Comparison of ENCODE assay signal across 9 cellular contexts in genomic region chr6:75830959-75831885, GRCh38.
A peak's percentile ranks its signal among the peaks of the same experiment; 100 is the strongest.
DNase-seq lines count a peak whose midpoint lies in the region; ATAC-seq and TF ChIP-seq lines count a peak whose summit lies in the region.
"Had no signal": no experiment of that assay in that cellular context is flagged by ENCODE, and none has a peak within 500 bp of the region (broad histone marks: within the 10 kb centered on the region; RNA-seq: fewer than 3 reads in every experiment).

No MANE protein-coding gene starts in this region.

- H3K4me3 ChIP-seq in trophoblast cell (ENCODE audit: low read depth, low read length) (no peak overlapping the region), ascending aorta (no peak overlapping the region)
- H3K4me3 ChIP-seq: Peyer's patch had no signal

- no peak overlapping the region for H3K4me2 ChIP-seq in trophoblast cell (ENCODE audit: low read length)

- intact Hi-C loops in ascending aorta (cut with DNase I) = no loop called here

- H2BK12ac ChIP-seq in trophoblast cell (ENCODE audit: low read length) = no peak overlapping the region

- H2AK5ac ChIP-seq in trophoblast cell (ENCODE audit: low read length) = no peak overlapping the region

- DNase-seq in HCEC 1CT (peak; percentile 68), RKO (ENCODE audit: low spot score) (peak; percentile 46), trophoblast cell (no peak), NCI-H345 treated with DMSO at 0.1 percent for 48 hours (lab: John Stamatoyannopoulos, UW; ENCODE audit: unreplicated experiment) (no peak), ascending aorta (ENCODE audit: low spot score in 2 of 2) (no peak)
- DNase-seq: amniotic stem cell, Peyer's patch had no signal

- H3K4ac ChIP-seq in trophoblast cell (ENCODE audit: low read depth, low read length) = no peak overlapping the region

- no peaks in the 10 kb centered on the region for H3K79me1 ChIP-seq in trophoblast cell (ENCODE audit: low read length)

- no peaks in the 10 kb centered on the region for H3K79me2 ChIP-seq in trophoblast cell (ENCODE audit: control insufficient read depth, insufficient read depth, low read length, poor library complexity)

- peak overlapping the region; percentile 66 for H3K23ac ChIP-seq in trophoblast cell (ENCODE audit: low read length)

- H3K4me1 ChIP-seq in trophoblast cell (ENCODE audit: control insufficient read depth in 1 of 2, insufficient read depth in 2 of 2, low read length in 2 of 2) = no peaks in the 10 kb centered on the region
- H3K4me1 ChIP-seq in ascending aorta = no peaks in the 10 kb centered on the region
- H3K4me1 ChIP-seq: Peyer's patch had no signal

- no peak overlapping the region for H3K14ac ChIP-seq in trophoblast cell (ENCODE audit: low read length)

- H3K9me3 ChIP-seq in trophoblast cell (ENCODE audit: insufficient read depth, low read depth, low read length) (no peaks in the 10 kb centered on the region), ascending aorta (no peaks in the 10 kb centered on the region)
- H3K9me3 ChIP-seq: Peyer's patch had no signal

- no peak overlapping the region for H3K27ac ChIP-seq in trophoblast cell (ENCODE audit: low read depth, low read length)
- H3K27ac ChIP-seq in ascending aorta = no peak overlapping the region
- H3K27ac ChIP-seq: Peyer's patch had no signal

- no peak overlapping the region for H3K18ac ChIP-seq in trophoblast cell (ENCODE audit: low read length)

- no peak for TF ChIP-seq CTCF in ascending aorta (IDR thresholded peaks at IDR 0.05)

- H3K36me3 ChIP-seq in trophoblast cell (ENCODE audit: control insufficient read depth in 1 of 2, insufficient read depth in 2 of 2, low read length in 2 of 2) (peaks cover 4 to 6% of the 10 kb centered on the region in 2 experiments), ascending aorta (peaks cover 11 to 30% of the 10 kb centered on the region in 2 donors)

- H2BK120ac ChIP-seq in trophoblast cell (ENCODE audit: insufficient read depth, low read length, poor library complexity) = no peak overlapping the region

- H3K27me3 ChIP-seq in trophoblast cell (ENCODE audit: insufficient read depth, low read length) (no peaks in the 10 kb centered on the region), ascending aorta (no peaks in the 10 kb centered on the region)
- H3K27me3 ChIP-seq: Peyer's patch had no signal

- H2AFZ ChIP-seq in trophoblast cell (ENCODE audit: insufficient read depth, low read length, poor library complexity) = no peak overlapping the region

- H4K8ac ChIP-seq in trophoblast cell (ENCODE audit: low read depth, low read length) = no peak overlapping the region

- peak; percentile 62 for ATAC-seq in GM18517 (IDR thresholded peaks at IDR 0.05; ENCODE audit: unreplicated experiment)
- no peak for ATAC-seq in GM21737 (IDR thresholded peaks at IDR 0.05; ENCODE audit: unreplicated experiment)

- WGBS in trophoblast cell (ENCODE audit: extremely low coverage, insufficient coverage, insufficient read length) = no CpG with 5 or more reads among the region's 12 CpGs

- no peak overlapping the region for H4K91ac ChIP-seq in trophoblast cell (ENCODE audit: low read depth, low read length)

- no peak overlapping the region for H3K9ac ChIP-seq in trophoblast cell (ENCODE audit: low read length)

- H2BK5ac ChIP-seq in trophoblast cell (ENCODE audit: low read depth, low read length, poor library complexity) = no peak overlapping the region

- H4K12ac ChIP-seq in trophoblast cell (ENCODE audit: low read depth, low read length) = no peak overlapping the region

Comparison
In these comparisons a context has a peak if more than half of its experiments do, and no peak if none do; other contexts are left out.
1. DNase-seq: peak in HCEC 1CT (single experiment) and RKO (single experiment); none in trophoblast cell (0 of 2), NCI-H345 treated with DMSO at 0.1 percent for 48 hours (single experiment) and ascending aorta (0 of 2).